ENCODE assay signal across 24 cellular contexts in genomic region chr4:20393486-20394100, GRCh38.
DNase-seq lines count a peak whose midpoint lies in the region; ATAC-seq and TF ChIP-seq lines count a peak whose summit lies in the region.
"Had no signal": no experiment of that assay in that cellular context is flagged by ENCODE, and none has a peak within 500 bp of the region (broad histone marks: within the 10 kb centered on the region; RNA-seq: fewer than 3 reads in every experiment).

No MANE protein-coding gene starts in this region.

- H3K9me3 Mint-ChIP-seq in nephron progenitor cell = no peaks in the 10 kb centered on the region
- no peaks in the 10 kb centered on the region for H3K9me3 Mint-ChIP-seq in stimulated activated naive B cell treated with anti-CD40 and anti-IgM and Interleukin-4, amounts not matched to agents 10 μg/mL and 1 μg/mL and 100 μg/mL, for 72 hours
- H3K9me3 Mint-ChIP-seq: activated CD4-positive, alpha-beta T cell treated with anti-CD3 and anti-CD28 coated beads, Interleukin-2, amount 10 ng/mL, durations not matched to agents 24 days and 14 days; activated naive CD8-positive, alpha-beta T cell treated with anti-CD3 and anti-CD28 coated beads, Interleukin-2, amount 10 ng/mL, durations not matched to agents 7 days and 5 days; activated T-helper 17 cell treated with anti-CD3 and anti-CD28 coated beads, Interleukin-2, amount 50 U/mL, for 72 hours; CD4-positive, alpha-beta memory T cell; naive thymus-derived CD8-positive, alpha-beta T cell; stimulated activated effector memory CD8-positive, alpha-beta T cell treated with anti-CD3 and anti-CD28 coated beads, Interleukin-12 subunit alpha, Interleukin-12 subunit beta, amount 100 ng/mL, for 72 hours; T-helper 1 cell treated with Interleukin-12 subunit alpha and Interleukin-12 subunit beta and Interleukin-4 antibody, amounts not matched to agents 30 μg/mL and 1 μg/mL, for 36 hours had no signal

- in situ Hi-C loops in astrocyte of the cerebellum (cut with HindIII; ENCODE audit: low sequenced_read_pairs) = no loop called here

- peaks cover 9% of the 10 kb centered on the region for H3K4me1 Mint-ChIP-seq in nephron progenitor cell
- H3K4me1 Mint-ChIP-seq in stimulated activated naive B cell treated with anti-CD40 and anti-IgM and Interleukin-4, amounts not matched to agents 10 μg/mL and 1 μg/mL and 100 μg/mL, for 72 hours = no peaks in the 10 kb centered on the region
- H3K4me1 Mint-ChIP-seq: activated CD4-positive, alpha-beta T cell treated with anti-CD3 and anti-CD28 coated beads, Interleukin-2, amount 10 ng/mL, durations not matched to agents 24 days and 14 days; activated naive CD8-positive, alpha-beta T cell treated with anti-CD3 and anti-CD28 coated beads, Interleukin-2, amount 10 ng/mL, durations not matched to agents 7 days and 5 days; activated T-helper 17 cell treated with anti-CD3 and anti-CD28 coated beads, Interleukin-2, amount 50 U/mL, for 72 hours; CD4-positive, alpha-beta memory T cell; naive thymus-derived CD8-positive, alpha-beta T cell; stimulated activated effector memory CD8-positive, alpha-beta T cell treated with anti-CD3 and anti-CD28 coated beads, Interleukin-12 subunit alpha, Interleukin-12 subunit beta, amount 100 ng/mL, for 72 hours had no signal

- no peak for TF ChIP-seq CTCF in AG10803 (conservative IDR thresholded peaks at IDR 0.05; ENCODE audit: low read length)
- TF ChIP-seq CTCF in astrocyte of the cerebellum (IDR thresholded peaks at IDR 0.05; ENCODE audit: low read depth, low read length, missing control alignments) = no peak
- TF ChIP-seq CTCF in nephron progenitor cell (IDR thresholded peaks at IDR 0.05) = no peak

- DNase-seq in AG10803 (ENCODE audit: low read depth) (peak; percentile 60), M059J (ENCODE audit: low read depth) (peak; percentile 47), astrocyte of the cerebellum (ENCODE audit: low read depth) (peak; percentile 26), nephron progenitor cell (no peak), 8988T (no peak)
- no peak for DNase-seq in stimulated activated naive B cell treated with anti-CD40 and anti-IgM and Interleukin-4, amounts not matched to agents 10 μg/mL and 1 μg/mL and 100 μg/mL, for 72 hours
- DNase-seq in stimulated activated CD4-positive, alpha-beta T cell treated with anti-CD3 and anti-CD28 coated beads, Interleukin-2, amount 100 ng/mL, for 48 hours = no peak
- DNase-seq: activated CD4-positive, alpha-beta T cell treated with anti-CD3 and anti-CD28 coated beads, Interleukin-2, amount 10 ng/mL, durations not matched to agents 24 days and 14 days; activated naive CD8-positive, alpha-beta T cell treated with anti-CD3 and anti-CD28 coated beads, Interleukin-2, amount 10 ng/mL, durations not matched to agents 7 days and 5 days; CD4-positive, alpha-beta memory T cell; dermis blood vessel endothelial cell; mesendoderm; naive thymus-derived CD8-positive, alpha-beta T cell; NCI-H1436; NCI-H2171 treated with DMSO at 0.1 percent for 48 hours; NCI-H774; pancreas; PC-9; thyroid gland had no signal

- no peak overlapping the region for H3K4me3 ChIP-seq in AG10803 (ENCODE audit: low read length)
- no peak overlapping the region for H3K4me3 ChIP-seq in astrocyte of the cerebellum (ENCODE audit: low read depth, low read length)
- H3K4me3 ChIP-seq: pancreas, PC-9, thyroid gland had no signal

- no peak overlapping the region for H3K4me3 Mint-ChIP-seq in nephron progenitor cell
- H3K4me3 Mint-ChIP-seq in stimulated activated naive B cell treated with anti-CD40 and anti-IgM and Interleukin-4, amounts not matched to agents 10 μg/mL and 1 μg/mL and 100 μg/mL, for 72 hours = no peak overlapping the region
- H3K4me3 Mint-ChIP-seq: activated CD4-positive, alpha-beta T cell treated with anti-CD3 and anti-CD28 coated beads, Interleukin-2, amount 10 ng/mL, durations not matched to agents 24 days and 14 days; activated naive CD8-positive, alpha-beta T cell treated with anti-CD3 and anti-CD28 coated beads, Interleukin-2, amount 10 ng/mL, durations not matched to agents 7 days and 5 days; activated T-helper 17 cell treated with anti-CD3 and anti-CD28 coated beads, Interleukin-2, amount 50 U/mL, for 72 hours; CD4-positive, alpha-beta memory T cell; naive thymus-derived CD8-positive, alpha-beta T cell; stimulated activated effector memory CD8-positive, alpha-beta T cell treated with anti-CD3 and anti-CD28 coated beads, Interleukin-12 subunit alpha, Interleukin-12 subunit beta, amount 100 ng/mL, for 72 hours; T-helper 1 cell treated with Interleukin-12 subunit alpha and Interleukin-12 subunit beta and Interleukin-4 antibody, amounts not matched to agents 30 μg/mL and 1 μg/mL, for 36 hours had no signal

- no peaks in the 10 kb centered on the region for H3K36me3 Mint-ChIP-seq in nephron progenitor cell (ENCODE audit: low read depth)
- no peaks in the 10 kb centered on the region for H3K36me3 Mint-ChIP-seq in stimulated activated naive B cell treated with anti-CD40 and anti-IgM and Interleukin-4, amounts not matched to agents 10 μg/mL and 1 μg/mL and 100 μg/mL, for 72 hours
- H3K36me3 Mint-ChIP-seq: activated naive CD8-positive, alpha-beta T cell treated with anti-CD3 and anti-CD28 coated beads, Interleukin-2, amount 10 ng/mL, durations not matched to agents 7 days and 5 days; CD4-positive, alpha-beta memory T cell; naive thymus-derived CD8-positive, alpha-beta T cell; stimulated activated effector memory CD8-positive, alpha-beta T cell treated with anti-CD3 and anti-CD28 coated beads, Interleukin-12 subunit alpha, Interleukin-12 subunit beta, amount 100 ng/mL, for 72 hours had no signal

- no peak for ATAC-seq in stimulated activated naive B cell treated with anti-CD40 and anti-IgM and Interleukin-4, amounts not matched to agents 10 μg/mL and 1 μg/mL and 100 μg/mL, for 72 hours (replicated peaks)
- ATAC-seq in HG03095 (IDR thresholded peaks at IDR 0.05; ENCODE audit: unreplicated experiment) = no peak
- ATAC-seq: activated T-helper 17 cell treated with anti-CD3 and anti-CD28 coated beads, Interleukin-2, amount 50 U/mL, for 72 hours; naive thymus-derived CD8-positive, alpha-beta T cell; pancreas; sciatic nerve; stimulated activated effector memory CD8-positive, alpha-beta T cell treated with anti-CD3 and anti-CD28 coated beads, Interleukin-12 subunit alpha, Interleukin-12 subunit beta, amount 100 ng/mL, for 72 hours had no signal

- H3K27ac Mint-ChIP-seq in nephron progenitor cell = peak overlapping the region; percentile 52
- no peak overlapping the region for H3K27ac Mint-ChIP-seq in stimulated activated naive B cell treated with anti-CD40 and anti-IgM and Interleukin-4, amounts not matched to agents 10 μg/mL and 1 μg/mL and 100 μg/mL, for 72 hours
- H3K27ac Mint-ChIP-seq: activated CD4-positive, alpha-beta T cell treated with anti-CD3 and anti-CD28 coated beads, Interleukin-2, amount 10 ng/mL, durations not matched to agents 24 days and 14 days; activated naive CD8-positive, alpha-beta T cell treated with anti-CD3 and anti-CD28 coated beads, Interleukin-2, amount 10 ng/mL, durations not matched to agents 7 days and 5 days; activated T-helper 17 cell treated with anti-CD3 and anti-CD28 coated beads, Interleukin-2, amount 50 U/mL, for 72 hours; CD4-positive, alpha-beta memory T cell; naive thymus-derived CD8-positive, alpha-beta T cell; stimulated activated effector memory CD8-positive, alpha-beta T cell treated with anti-CD3 and anti-CD28 coated beads, Interleukin-12 subunit alpha, Interleukin-12 subunit beta, amount 100 ng/mL, for 72 hours; T-helper 1 cell treated with Interleukin-12 subunit alpha and Interleukin-12 subunit beta and Interleukin-4 antibody, amounts not matched to agents 30 μg/mL and 1 μg/mL, for 36 hours had no signal

- H3K27me3 Mint-ChIP-seq in nephron progenitor cell (ENCODE audit: low read depth, poor library complexity) = no peaks in the 10 kb centered on the region
- peaks cover 0 to 4% of the 10 kb centered on the region in 2 donors for H3K27me3 Mint-ChIP-seq in stimulated activated naive B cell treated with anti-CD40 and anti-IgM and Interleukin-4, amounts not matched to agents 10 μg/mL and 1 μg/mL and 100 μg/mL, for 72 hours
- H3K27me3 Mint-ChIP-seq: activated CD4-positive, alpha-beta T cell treated with anti-CD3 and anti-CD28 coated beads, Interleukin-2, amount 10 ng/mL, durations not matched to agents 24 days and 14 days; activated naive CD8-positive, alpha-beta T cell treated with anti-CD3 and anti-CD28 coated beads, Interleukin-2, amount 10 ng/mL, durations not matched to agents 7 days and 5 days had no signal

Comparison
In these comparisons a context has a peak if more than half of its experiments do, and no peak if none do; other contexts are left out.
1. DNase-seq: peak in AG10803 (single experiment), M059J (single experiment) and astrocyte of the cerebellum (single experiment); none in nephron progenitor cell (single experiment), stimulated activated naive B cell treated with anti-CD40 and anti-IgM and Interleukin-4, amounts not matched to agents 10 μg/mL and 1 μg/mL and 100 μg/mL, for 72 hours (single experiment), stimulated activated CD4-positive, alpha-beta T cell treated with anti-CD3 and anti-CD28 coated beads, Interleukin-2, amount 100 ng/mL, for 48 hours (0 of 2) and 8988T (single experiment).